In the genomic region with DNA sequence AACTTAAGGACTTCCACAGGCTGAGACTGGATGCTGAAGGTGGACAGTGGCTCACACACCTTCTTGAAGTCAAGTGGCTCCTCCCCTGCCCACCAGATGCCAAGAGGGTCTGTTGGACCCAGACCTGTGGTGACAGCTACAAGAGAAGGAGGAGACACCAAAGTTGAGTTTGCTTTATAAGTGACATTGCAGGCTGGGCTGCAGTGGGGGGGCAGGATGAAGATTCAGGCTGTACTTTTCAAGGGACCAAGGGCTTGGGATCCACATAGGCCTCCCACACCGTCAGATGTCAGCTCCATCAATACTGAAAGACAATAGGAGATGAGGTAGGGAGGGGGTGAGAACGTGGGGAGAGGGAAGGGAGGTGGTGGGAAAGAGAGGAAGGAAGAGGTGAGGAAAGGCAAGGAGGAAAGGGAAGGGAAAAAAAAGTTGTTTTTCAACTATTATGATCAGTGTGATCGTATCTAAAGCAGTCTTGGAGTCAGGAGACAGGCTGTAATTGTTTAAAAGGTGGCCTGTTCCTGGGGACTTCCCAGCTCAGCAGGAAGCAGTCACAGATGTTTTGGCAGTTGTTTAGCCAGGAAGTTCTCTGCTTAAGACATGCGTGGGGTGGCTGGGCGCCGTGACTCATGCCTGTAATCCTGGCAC, we compare ENCODE assay signal across 8 cellular contexts.
DNase-seq lines count a peak whose midpoint lies in the region; ATAC-seq and TF ChIP-seq lines count a peak whose summit lies in the region.

No MANE protein-coding gene starts in this region.

- H3K4me3 Mint-ChIP-seq in activated CD4-positive, alpha-beta T cell treated with anti-CD3 and anti-CD28 coated beads, Interleukin-2, amount 10 ng/mL, durations not matched to agents 7 days and 5 days = no peak overlapping the region
- H3K4me3 Mint-ChIP-seq in natural killer cell = peak overlapping the region; percentile 49

- no peaks in the 10 kb centered on the region for H3K4me1 ChIP-seq in thoracic aorta (ENCODE audit: control insufficient read depth in 1 of 2, low read depth in 2 of 2)

- no peaks in the 10 kb centered on the region for H3K27me3 ChIP-seq in thoracic aorta (replicated peaks; ENCODE audit: insufficient read depth)

- TF ChIP-seq CTCF in natural killer cell (IDR thresholded peaks at IDR 0.05) (no peak), thoracic aorta (IDR thresholded peaks at IDR 0.05) (no peak)

- no peaks in the 10 kb centered on the region for H3K27me3 Mint-ChIP-seq in activated CD4-positive, alpha-beta T cell treated with anti-CD3 and anti-CD28 coated beads, Interleukin-2, amount 10 ng/mL, durations not matched to agents 7 days and 5 days
- H3K27me3 Mint-ChIP-seq in natural killer cell (ENCODE audit: low read depth in 2 of 2) = no peaks in the 10 kb centered on the region

- POLR2A ChIA-PET in activated CD4-positive, alpha-beta T cell treated with anti-CD3 and anti-CD28 coated beads, Interleukin-2, amount 10 ng/mL, durations not matched to agents 7 days and 5 days (lab: Charles Lee) = no interaction called here

- H3K9me3 ChIP-seq in thoracic aorta = no peaks in the 10 kb centered on the region

- CTCF ChIA-PET in activated CD4-positive, alpha-beta T cell treated with anti-CD3 and anti-CD28 coated beads, Interleukin-2, amount 10 ng/mL, durations not matched to agents 7 days and 5 days (lab: Charles Lee) = interaction anchor here (0.6 to 1.8 kb wide), 5 partner anchors 9 to 139 kb away, joined by 3 to 7 read pairs (median 4); no protein-coding TSS in a partner anchor

- intact Hi-C loops in natural killer cell (cut with micrococcal nuclease) = loop anchor here (5.0 kb wide), 1 partner anchor 43 kb away; no protein-coding TSS in a partner anchor

- H3K4me3 ChIP-seq in thoracic aorta = no peak overlapping the region

- H3K27ac Mint-ChIP-seq in activated CD4-positive, alpha-beta T cell treated with anti-CD3 and anti-CD28 coated beads, Interleukin-2, amount 10 ng/mL, durations not matched to agents 7 days and 5 days = peak overlapping the region; percentile 97
- peak overlapping the region; percentile 91 to 96 for H3K27ac Mint-ChIP-seq in natural killer cell

- peaks cover 26% of the 10 kb centered on the region for H3K4me1 Mint-ChIP-seq in activated CD4-positive, alpha-beta T cell treated with anti-CD3 and anti-CD28 coated beads, Interleukin-2, amount 10 ng/mL, durations not matched to agents 7 days and 5 days
- peaks cover 40 to 44% of the 10 kb centered on the region in 2 donors for H3K4me1 Mint-ChIP-seq in natural killer cell

- peak; percentile 42 for DNase-seq in activated CD4-positive, alpha-beta T cell treated with anti-CD3 and anti-CD28 coated beads, Interleukin-2, amount 10 ng/mL, durations not matched to agents 7 days and 5 days
- DNase-seq in effector CD8-positive, alpha-beta T cell (lab: John Stamatoyannopoulos, UW) = peak; percentile 48
- DNase-seq in natural killer cell (peak; percentile 51), thoracic aorta (ENCODE audit: low spot score) (peak; percentile 9), NCI-H1694 treated with DMSO at 0.1 percent for 48 hours (lab: John Stamatoyannopoulos, UW) (no peak)

- H3K9me3 Mint-ChIP-seq in activated CD4-positive, alpha-beta T cell treated with anti-CD3 and anti-CD28 coated beads, Interleukin-2, amount 10 ng/mL, durations not matched to agents 7 days and 5 days = peaks cover 35% of the 10 kb centered on the region
- no peaks in the 10 kb centered on the region for H3K9me3 Mint-ChIP-seq in natural killer cell

- H3K27ac ChIP-seq in thoracic aorta = no peak overlapping the region

- no peaks in the 10 kb centered on the region for H3K36me3 ChIP-seq in thoracic aorta

- peak; percentile 82 for ATAC-seq in GM19023 (IDR thresholded peaks at IDR 0.05; ENCODE audit: unreplicated experiment)
- ATAC-seq in HG03565 (IDR thresholded peaks at IDR 0.05; ENCODE audit: unreplicated experiment) = peak; percentile 67
- ATAC-seq in natural killer cell = peak; percentile 92 to 95 (median 94)
- peak; percentile 73 for ATAC-seq in thoracic aorta (ENCODE audit: insufficient number of reproducible peaks, low FRiP score, low read depth)
- no peak for ATAC-seq in GM21723 (IDR thresholded peaks at IDR 0.05; ENCODE audit: unreplicated experiment)

- peaks cover 42% of the 10 kb centered on the region for H3K36me3 Mint-ChIP-seq in activated CD4-positive, alpha-beta T cell treated with anti-CD3 and anti-CD28 coated beads, Interleukin-2, amount 10 ng/mL, durations not matched to agents 7 days and 5 days (ENCODE audit: low read depth)
- H3K36me3 Mint-ChIP-seq in natural killer cell = no peaks in the 10 kb centered on the region
